ENCODE assay signal across 20 cellular contexts in genomic region chr6:88588938-88589337, GRCh38.
DNase-seq lines count a peak whose midpoint lies in the region; ATAC-seq and TF ChIP-seq lines count a peak whose summit lies in the region.
"Had no signal": no experiment of that assay in that cellular context is flagged by ENCODE, and none has a peak within 500 bp of the region (broad histone marks: within the 10 kb centered on the region; RNA-seq: fewer than 3 reads in every experiment).

No MANE protein-coding gene starts in this region.

- H3K27ac ChIP-seq in BLaER1 treated with 17β-estradiol and CSF1 and Interleukin-3, amounts not matched to agents 10 nM and 100 nM = no peak overlapping the region
- no peak overlapping the region for H3K27ac ChIP-seq in esophagus muscularis mucosa (replicated peaks in 1 of 4)
- no peak overlapping the region for H3K27ac ChIP-seq in CD8-positive, alpha-beta T cell (ENCODE audit: low read depth, low read length)

- H3K4me3 ChIP-seq in BLaER1 treated with 17β-estradiol and CSF1 and Interleukin-3, amounts not matched to agents 10 nM and 100 nM = no peak overlapping the region
- H3K4me3 ChIP-seq in esophagus muscularis mucosa = no peak overlapping the region
- H3K4me3 ChIP-seq in CD8-positive, alpha-beta T cell (ENCODE audit: low read depth, low read length) = no peak overlapping the region
- H3K4me3 ChIP-seq: MG63 had no signal

- H3K4me1 ChIP-seq in BLaER1 treated with 17β-estradiol and CSF1 and Interleukin-3, amounts not matched to agents 10 nM and 100 nM = peaks cover 11 to 49% (median 33%) of the 10 kb centered on the region in 10 experiments; a peak in 17 of 20 replicates
- H3K4me1 ChIP-seq in esophagus muscularis mucosa = peaks cover 0 to 16% (median 15%) of the 10 kb centered on the region in 4 donors
- no peaks in the 10 kb centered on the region for H3K4me1 ChIP-seq in CD8-positive, alpha-beta T cell (ENCODE audit: insufficient read depth, low read length)

- TF ChIP-seq EP300 in esophagus muscularis mucosa (IDR thresholded peaks at IDR 0.05) = no peak

- peaks cover 17 to 60% (median 51%) of the 10 kb centered on the region in 11 experiments for H3K9me3 ChIP-seq in BLaER1 treated with 17β-estradiol and CSF1 and Interleukin-3, amounts not matched to agents 10 nM and 100 nM (replicated peaks in 1 of 11)
- H3K9me3 ChIP-seq in esophagus muscularis mucosa = no peaks in the 10 kb centered on the region
- H3K9me3 ChIP-seq in CD8-positive, alpha-beta T cell (ENCODE audit: low read length) = no peaks in the 10 kb centered on the region
- H3K9me3 ChIP-seq: MG63 had no signal

- TF ChIP-seq CTCF in esophagus muscularis mucosa (IDR thresholded peaks at IDR 0.05) = no peak
- TF ChIP-seq CTCF in CD8-positive, alpha-beta T cell (IDR thresholded peaks at IDR 0.05) = no peak

- H3K27ac Mint-ChIP-seq in CD8-positive, alpha-beta T cell = no peak overlapping the region
- H3K27ac Mint-ChIP-seq: HFFc6, IgD-negative memory B cell had no signal

- no peaks in the 10 kb centered on the region for H3K4me1 Mint-ChIP-seq in CD8-positive, alpha-beta T cell (ENCODE audit: low read depth)

- WGBS in esophagus muscularis mucosa = 62% methylated on average over 3 of the region's 3 CpGs

- no peaks in the 10 kb centered on the region for H3K27me3 ChIP-seq in BLaER1 treated with 17β-estradiol and CSF1 and Interleukin-3, amounts not matched to agents 10 nM and 100 nM
- H3K27me3 ChIP-seq in esophagus muscularis mucosa = peaks cover 0 to 12% (median 0%) of the 10 kb centered on the region in 4 donors
- no peaks in the 10 kb centered on the region for H3K27me3 ChIP-seq in CD8-positive, alpha-beta T cell (ENCODE audit: insufficient read depth, low read length)
- H3K27me3 ChIP-seq: MG63 had no signal

- DNase-seq in NCI-H446 (lab: John Stamatoyannopoulos, UW) = peak; percentile 18 to 65
- DNase-seq in esophagus muscularis mucosa (ENCODE audit: extremely low spot score) = peak; percentile 84
- DNase-seq in amygdala (lab: John Stamatoyannopoulos, UW) = no peak
- DNase-seq in CD8-positive, alpha-beta T cell = no peak
- DNase-seq: C1 segment of cervical spinal cord, DMS79, H7, HFFc6, Kasumi-1, MG63, NCI-H1092, NCI-H146, NCI-H2029 treated with DMSO at 0.1 percent for 48 hours, NCI-H2171, NCI-H774, SIG-M5 had no signal

- no peaks in the 10 kb centered on the region for H3K36me3 Mint-ChIP-seq in CD8-positive, alpha-beta T cell

- intact Hi-C loops in esophagus muscularis mucosa (cut with DNase I) = no loop called here
- intact Hi-C loops in CD8-positive, alpha-beta T cell (cut with DNase I, micrococcal nuclease) = no loop called here

- ATAC-seq in GM18868 (IDR thresholded peaks at IDR 0.05; ENCODE audit: unreplicated experiment) (peak; percentile 79), GM18517 (IDR thresholded peaks at IDR 0.05; ENCODE audit: unreplicated experiment) (no peak)
- ATAC-seq in CD8-positive, alpha-beta T cell = no peak

- CTCF ChIA-PET in CD8-positive, alpha-beta T cell (lab: Charles Lee) = no interaction called here

- no peaks in the 10 kb centered on the region for H4K20me1 ChIP-seq in BLaER1 treated with 17β-estradiol and CSF1 and Interleukin-3, amounts not matched to agents 10 nM and 100 nM

- peak overlapping the region in 7 of 11 experiments; percentile 54 to 76 (median 63); a peak in 13 of 22 replicates for H3K4me2 ChIP-seq in BLaER1 treated with 17β-estradiol and CSF1 and Interleukin-3, amounts not matched to agents 10 nM and 100 nM

- H3K27me3 Mint-ChIP-seq in CD8-positive, alpha-beta T cell (ENCODE audit: low read depth) = peaks cover 11% of the 10 kb centered on the region

- H3K4me3 Mint-ChIP-seq in CD8-positive, alpha-beta T cell = no peak overlapping the region
- H3K4me3 Mint-ChIP-seq: HFFc6 had no signal

- no peaks in the 10 kb centered on the region for H3K36me3 ChIP-seq in BLaER1 treated with 17β-estradiol and CSF1 and Interleukin-3, amounts not matched to agents 10 nM and 100 nM
- H3K36me3 ChIP-seq in esophagus muscularis mucosa = no peaks in the 10 kb centered on the region
- H3K36me3 ChIP-seq in CD8-positive, alpha-beta T cell (ENCODE audit: insufficient read depth, low read length) = no peaks in the 10 kb centered on the region
- H3K36me3 ChIP-seq: MG63 had no signal

- no peak overlapping the region for H3K9ac ChIP-seq in BLaER1 treated with 17β-estradiol and CSF1 and Interleukin-3, amounts not matched to agents 10 nM and 100 nM

- no peak for TF ChIP-seq POLR2A in esophagus muscularis mucosa (IDR thresholded peaks at IDR 0.05; ENCODE audit: low read depth)

- peaks cover 3% of the 10 kb centered on the region for H3K9me3 Mint-ChIP-seq in CD8-positive, alpha-beta T cell
- H3K9me3 Mint-ChIP-seq: HFFc6 had no signal

- POLR2A ChIA-PET in CD8-positive, alpha-beta T cell (lab: Charles Lee) = no interaction called here

Comparison
In these comparisons a context has a peak if more than half of its experiments do, and no peak if none do; other contexts are left out.
1. DNase-seq: peak in NCI-H446 (2 of 2) and esophagus muscularis mucosa (single experiment); none in amygdala (0 of 56) and CD8-positive, alpha-beta T cell (0 of 7).